ENCODE assay signal across 10 cellular contexts in the genomic region with DNA sequence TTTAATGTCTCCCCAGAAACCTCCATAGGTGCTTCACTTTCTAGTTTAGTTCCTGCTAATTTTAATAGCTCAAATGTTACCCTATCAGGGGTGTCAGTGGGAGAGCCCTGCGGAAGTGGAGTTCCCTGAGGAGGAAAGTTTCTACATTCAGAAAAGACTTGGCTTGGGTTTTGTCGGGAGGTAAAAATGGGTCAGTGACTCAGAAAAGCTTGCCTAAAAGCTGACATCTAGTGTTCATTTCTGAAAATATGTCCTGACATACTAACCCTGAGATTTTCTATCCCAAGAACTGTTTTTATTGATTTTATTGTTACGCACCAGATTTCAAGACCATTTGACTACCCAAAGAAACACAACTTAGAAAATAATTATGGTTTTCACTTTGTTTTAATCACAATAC. TPM values are rescaled to one million over a fixed set of nuclear protein-coding genes. Genes with fewer than 3 reads are reported as not detected.
DNase-seq lines count a peak whose midpoint lies in the region; ATAC-seq and TF ChIP-seq lines count a peak whose summit lies in the region.
"Had no signal": no experiment of that assay in that cellular context is flagged by ENCODE, and none has a peak within 500 bp of the region (broad histone marks: within the 10 kb centered on the region; RNA-seq: fewer than 3 reads in every experiment).

No MANE protein-coding gene starts in this region.

- H3K27me3 ChIP-seq in heart right ventricle, result no peaks in the 10 kb centered on the region
- H3K27me3 ChIP-seq: left lung had no signal

- peak in 6 of 9 donors; percentile 13 to 50 (median 32) for TF ChIP-seq CTCF in heart right ventricle (IDR thresholded peaks at IDR 0.05)
- peak; percentile 46 for TF ChIP-seq CTCF in fibroblast of pulmonary artery (IDR thresholded peaks at IDR 0.05; ENCODE audit: low read length, missing control alignments)

- no peaks in the 10 kb centered on the region for H3K9me3 ChIP-seq in heart right ventricle
- H3K9me3 ChIP-seq: left lung had no signal

- H3K27ac ChIP-seq in heart right ventricle, result no peak overlapping the region
- H3K27ac ChIP-seq: left lung had no signal

- WGBS in heart right ventricle, 2 donors, result 59 to 63% methylated on average over 3 of the region's 3 CpGs

- no peak for ATAC-seq in heart right ventricle
- ATAC-seq in Right ventricle myocardium inferior, result no peak
- ATAC-seq in HG03571 (IDR thresholded peaks at IDR 0.05; ENCODE audit: unreplicated experiment), result no peak
- no peak for ATAC-seq in stimulated activated naive CD8-positive, alpha-beta T cell treated with anti-CD3 and anti-CD28 coated beads, Interleukin-15, amount 100 ng/mL, for 72 hours
- ATAC-seq: left lung had no signal

- H3K4me3 Mint-ChIP-seq in stimulated activated naive CD8-positive, alpha-beta T cell treated with anti-CD3 and anti-CD28 coated beads, Interleukin-15, amount 100 ng/mL, for 72 hours, result no peak overlapping the region

- H3K9me3 Mint-ChIP-seq in stimulated activated naive CD8-positive, alpha-beta T cell treated with anti-CD3 and anti-CD28 coated beads, Interleukin-15, amount 100 ng/mL, for 72 hours, result no peaks in the 10 kb centered on the region

- DNase-seq in heart right ventricle (peak in 1 of 2 donors; percentile 23), Right ventricle myocardium inferior (ENCODE audit: missing footprints) (no peak), RKO (ENCODE audit: low spot score) (peak; percentile 81), fibroblast of pulmonary artery (ENCODE audit: low read depth) (peak; percentile 68), HuH-7.5 (ENCODE audit: low spot score) (no peak), NCI-H748 (lab: John Stamatoyannopoulos, UW; ENCODE audit: unreplicated experiment) (no peak)
- DNase-seq in stimulated activated naive CD8-positive, alpha-beta T cell treated with anti-CD3 and anti-CD28 coated beads, Interleukin-15, amount 100 ng/mL, for 72 hours, result no peak
- DNase-seq: left lung, RPMI8226 had no signal

- no peaks in the 10 kb centered on the region for H3K27me3 Mint-ChIP-seq in stimulated activated naive CD8-positive, alpha-beta T cell treated with anti-CD3 and anti-CD28 coated beads, Interleukin-15, amount 100 ng/mL, for 72 hours

- H3K4me1 ChIP-seq in heart right ventricle, result peaks cover 0 to 36% (median 9%) of the 10 kb centered on the region in 9 donors

- peaks cover 0 to 4% (median 0%) of the 10 kb centered on the region in 9 donors for H3K36me3 ChIP-seq in heart right ventricle
- H3K36me3 ChIP-seq: left lung had no signal

- intact Hi-C loops in heart right ventricle (cut with DNase I) (loop anchor here in 4 of 10 donors (5.0 to 10.0 kb wide), 3 partner anchors 68 to 272 kb away; partner anchors contain the start of genes UHRF2 (in 3 of the 4) and KDM4C (in 1 of the 4)), Right ventricle myocardium inferior (cut with DNase I) (no loop called here)

- no peak overlapping the region for H3K27ac Mint-ChIP-seq in stimulated activated naive CD8-positive, alpha-beta T cell treated with anti-CD3 and anti-CD28 coated beads, Interleukin-15, amount 100 ng/mL, for 72 hours

- H3K4me3 ChIP-seq in heart right ventricle (no peak overlapping the region), fibroblast of pulmonary artery (replicated peaks; ENCODE audit: low read depth, low read length) (no peak overlapping the region)
- H3K4me3 ChIP-seq: left lung had no signal

- H3K4me1 Mint-ChIP-seq in stimulated activated naive CD8-positive, alpha-beta T cell treated with anti-CD3 and anti-CD28 coated beads, Interleukin-15, amount 100 ng/mL, for 72 hours, result peaks cover 15% of the 10 kb centered on the region

RNA-seq across cellular contexts. Expression of gene GLDC, which starts 40.9 kb away (rescaled TPM):
- total RNA-seq in heart right ventricle, result not detected
- polyA plus RNA-seq in heart right ventricle, result under 1 TPM in 1 of 2 donors, not detected in 1; 0.03 TPM
- not detected for total RNA-seq in Right ventricle myocardium inferior

Comparison
In these comparisons a context has a peak if more than half of its experiments do, and no peak if none do; other contexts are left out.
1. DNase-seq: peak in RKO (single experiment) and fibroblast of pulmonary artery (single experiment); none in Right ventricle myocardium inferior (single experiment), HuH-7.5 (single experiment), stimulated activated naive CD8-positive, alpha-beta T cell treated with anti-CD3 and anti-CD28 coated beads, Interleukin-15, amount 100 ng/mL, for 72 hours (0 of 2) and NCI-H748 (single experiment).